20 cellular contexts compared by ENCODE assay signal in the genomic region with DNA sequence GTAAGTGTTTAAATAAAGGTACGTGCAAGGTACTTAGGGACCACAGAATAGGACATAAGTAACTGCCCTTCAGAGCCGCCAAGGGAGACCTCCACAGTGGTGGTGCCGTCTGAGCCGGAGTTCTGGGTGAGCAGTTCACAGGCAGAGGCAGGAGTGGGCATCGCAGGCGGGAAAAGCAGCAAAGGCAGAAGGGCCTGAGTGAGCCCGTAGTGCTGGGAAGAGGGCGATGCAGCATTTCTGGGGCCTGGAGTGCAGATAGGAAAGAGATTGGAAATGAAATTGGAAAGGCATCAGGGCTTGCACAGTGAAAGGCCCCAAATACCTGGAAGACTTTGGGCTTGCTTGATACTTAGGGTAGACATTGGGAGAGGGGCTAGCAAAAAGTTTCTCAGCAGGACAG. TPM values are rescaled to one million over a fixed set of nuclear protein-coding genes. Genes with fewer than 3 reads are reported as not detected.
DNase-seq lines count a peak whose midpoint lies in the region; ATAC-seq and TF ChIP-seq lines count a peak whose summit lies in the region.
"Had no signal": no experiment of that assay in that cellular context is flagged by ENCODE, and none has a peak within 500 bp of the region (broad histone marks: within the 10 kb centered on the region; RNA-seq: fewer than 3 reads in every experiment).

No MANE protein-coding gene starts in this region.

- H3K4me1 Mint-ChIP-seq in MCF 10A (ENCODE audit: insufficient read depth, unreplicated experiment) = peaks cover 42% of the 10 kb centered on the region
- peaks cover 88% of the 10 kb centered on the region for H3K4me1 Mint-ChIP-seq in activated CD8-positive, alpha-beta T cell treated with anti-CD3 and anti-CD28 coated beads for 36 hours (ENCODE audit: low read depth)
- H3K4me1 Mint-ChIP-seq in endodermal cell = no peaks in the 10 kb centered on the region
- H3K4me1 Mint-ChIP-seq in stimulated activated naive B cell treated with anti-CD40 and anti-IgM and Interleukin-4, amounts not matched to agents 10 μg/mL and 1 μg/mL and 100 μg/mL, for 72 hours = peaks cover 28 to 41% of the 10 kb centered on the region in 2 donors

- CTCF ChIA-PET in MCF 10A (lab: Yijun Ruan, JAX) = interaction anchor here (0.6 to 3.3 kb wide), 2 partner anchors 11 to 22 kb away, joined by 3 to 15 read pairs; no protein-coding TSS in a partner anchor
- CTCF ChIA-PET in activated CD8-positive, alpha-beta T cell treated with anti-CD3 and anti-CD28 coated beads for 36 hours (lab: Charles Lee) = interaction anchor here (12.7 to 29.8 kb wide), 2 partner anchors 8 to 24 kb away, joined by 124 to 913 read pairs; a partner anchor contains a TSS

- peak overlapping the region; percentile 79 for H3K27ac Mint-ChIP-seq in MCF 10A (ENCODE audit: low read depth, unreplicated experiment)
- peak overlapping the region; percentile 92 for H3K27ac Mint-ChIP-seq in activated CD8-positive, alpha-beta T cell treated with anti-CD3 and anti-CD28 coated beads for 36 hours
- peak overlapping the region; percentile 56 for H3K27ac Mint-ChIP-seq in endodermal cell
- peak overlapping the region; percentile 4 for H3K27ac Mint-ChIP-seq in stimulated activated naive B cell treated with anti-CD40 and anti-IgM and Interleukin-4, amounts not matched to agents 10 μg/mL and 1 μg/mL and 100 μg/mL, for 72 hours

- H3K9me3 ChIP-seq in breast epithelium = no peaks in the 10 kb centered on the region
- no peaks in the 10 kb centered on the region for H3K9me3 ChIP-seq in endodermal cell (ENCODE audit: control insufficient read depth, low read length)
- H3K9me3 ChIP-seq: thoracic aorta had no signal

- intact Hi-C loops in MCF 10A (cut with micrococcal nuclease) = no loop called here
- intact Hi-C loops in breast epithelium (cut with DNase I; ENCODE audit: low total_unique reads) = no loop called here
- intact Hi-C loops in activated CD8-positive, alpha-beta T cell treated with anti-CD3 and anti-CD28 coated beads for 36 hours (cut with micrococcal nuclease) = no loop called here

- H3K9me3 Mint-ChIP-seq in MCF 10A (ENCODE audit: unreplicated experiment) = no peaks in the 10 kb centered on the region
- no peaks in the 10 kb centered on the region for H3K9me3 Mint-ChIP-seq in activated CD8-positive, alpha-beta T cell treated with anti-CD3 and anti-CD28 coated beads for 36 hours
- H3K9me3 Mint-ChIP-seq in endodermal cell = no peaks in the 10 kb centered on the region
- H3K9me3 Mint-ChIP-seq in stimulated activated naive B cell treated with anti-CD40 and anti-IgM and Interleukin-4, amounts not matched to agents 10 μg/mL and 1 μg/mL and 100 μg/mL, for 72 hours = no peaks in the 10 kb centered on the region
- H3K9me3 Mint-ChIP-seq: nephron had no signal

- POLR2A ChIA-PET in MCF 10A (lab: Yijun Ruan, JAX) = interaction anchor here (0.6 to 3.3 kb wide), 2 partner anchors 13 to 86 kb away, joined by 3 to 24 read pairs; no protein-coding TSS in a partner anchor
- POLR2A ChIA-PET in activated CD8-positive, alpha-beta T cell treated with anti-CD3 and anti-CD28 coated beads for 36 hours (lab: Charles Lee) = interaction anchor here (1.4 to 27.2 kb wide), 2 partner anchors 10 to 23 kb away, joined by 4 to 840 read pairs; a partner anchor contains a TSS

- H3K4me3 ChIP-seq in breast epithelium (no peak overlapping the region), endodermal cell (ENCODE audit: low read length) (no peak overlapping the region)
- H3K4me3 ChIP-seq: skin epidermis, thoracic aorta had no signal

- H3K27me3 Mint-ChIP-seq in MCF 10A (ENCODE audit: insufficient read depth, unreplicated experiment) (no peaks in the 10 kb centered on the region), endodermal cell (ENCODE audit: insufficient read depth) (no peaks in the 10 kb centered on the region)
- no peaks in the 10 kb centered on the region for H3K27me3 Mint-ChIP-seq in activated CD8-positive, alpha-beta T cell treated with anti-CD3 and anti-CD28 coated beads for 36 hours
- no peaks in the 10 kb centered on the region for H3K27me3 Mint-ChIP-seq in stimulated activated naive B cell treated with anti-CD40 and anti-IgM and Interleukin-4, amounts not matched to agents 10 μg/mL and 1 μg/mL and 100 μg/mL, for 72 hours

- BruUV-seq in MCF 10A (replicated peaks; lab: Mats Ljungman, UMichigan) = no TSS peak

- ATAC-seq in activated CD8-positive, alpha-beta T cell treated with anti-CD3 and anti-CD28 coated beads for 36 hours = no peak
- ATAC-seq in stimulated activated naive B cell treated with anti-CD40 and anti-IgM and Interleukin-4, amounts not matched to agents 10 μg/mL and 1 μg/mL and 100 μg/mL, for 72 hours (replicated peaks) = no peak
- ATAC-seq in GM18873 (IDR thresholded peaks at IDR 0.05; ENCODE audit: low FRiP score, unreplicated experiment) = no peak
- ATAC-seq in HG02981 (IDR thresholded peaks at IDR 0.05; ENCODE audit: unreplicated experiment) = no peak

- DNase-seq in MCF 10A (ENCODE audit: unreplicated experiment) = no peak
- DNase-seq in breast epithelium (ENCODE audit: low spot score in 2 of 2) = no peak
- DNase-seq in activated CD8-positive, alpha-beta T cell treated with anti-CD3 and anti-CD28 coated beads for 36 hours = no peak
- no peak for DNase-seq in endodermal cell
- no peak for DNase-seq in stimulated activated naive B cell treated with anti-CD40 and anti-IgM and Interleukin-4, amounts not matched to agents 10 μg/mL and 1 μg/mL and 100 μg/mL, for 72 hours
- DNase-seq in AG08396 (ENCODE audit: low spot score) = no peak
- DNase-seq: amygdala; caudate nucleus; GDM1; KG1; mammary epithelial cell; NCI-H2029; NCI-H446; stimulated activated CD4-positive, alpha-beta T cell treated with anti-CD3 and anti-CD28 coated beads, Interleukin-4, amount 100 ng/mL, for 24 hours had no signal

- H3K27me3 ChIP-seq in breast epithelium = no peaks in the 10 kb centered on the region
- H3K27me3 ChIP-seq in endodermal cell (ENCODE audit: control insufficient read depth, insufficient read depth, low read length, poor library complexity, severe bottlenecking) = no peaks in the 10 kb centered on the region

- no peak for TF ChIP-seq CTCF in MCF 10A (IDR thresholded peaks at IDR 0.05; ENCODE audit: unreplicated experiment)
- TF ChIP-seq CTCF in breast epithelium (IDR thresholded peaks at IDR 0.05) = no peak
- TF ChIP-seq CTCF in activated CD8-positive, alpha-beta T cell treated with anti-CD3 and anti-CD28 coated beads for 36 hours (IDR thresholded peaks at IDR 0.05) = no peak
- no peak for TF ChIP-seq CTCF in endodermal cell (conservative IDR thresholded peaks at IDR 0.05)

- H3K4me1 ChIP-seq in breast epithelium (peaks cover 0 to 14% of the 10 kb centered on the region in 2 donors), endodermal cell (ENCODE audit: control insufficient read depth, insufficient read depth, low read length) (no peaks in the 10 kb centered on the region)

- H3K36me3 ChIP-seq in breast epithelium = no peaks in the 10 kb centered on the region
- H3K36me3 ChIP-seq in endodermal cell (ENCODE audit: control insufficient read depth, insufficient read depth, low read length) = peaks cover 6% of the 10 kb centered on the region

- H3K4me3 Mint-ChIP-seq in MCF 10A (ENCODE audit: unreplicated experiment) (no peak overlapping the region), endodermal cell (no peak overlapping the region)
- no peak overlapping the region for H3K4me3 Mint-ChIP-seq in activated CD8-positive, alpha-beta T cell treated with anti-CD3 and anti-CD28 coated beads for 36 hours
- H3K4me3 Mint-ChIP-seq in stimulated activated naive B cell treated with anti-CD40 and anti-IgM and Interleukin-4, amounts not matched to agents 10 μg/mL and 1 μg/mL and 100 μg/mL, for 72 hours = no peak overlapping the region
- H3K4me3 Mint-ChIP-seq: nephron had no signal

- WGBS in endodermal cell (ENCODE audit: insufficient coverage in 1 of 2, insufficient read length in 1 of 2), 2 experiments = 96 to 97% methylated on average over 6 to 8 of the region's 8 CpGs

- peaks cover 9% of the 10 kb centered on the region for H3K36me3 Mint-ChIP-seq in MCF 10A (ENCODE audit: insufficient read depth, unreplicated experiment)
- peaks cover 80% of the 10 kb centered on the region for H3K36me3 Mint-ChIP-seq in activated CD8-positive, alpha-beta T cell treated with anti-CD3 and anti-CD28 coated beads for 36 hours (ENCODE audit: low read depth)
- no peaks in the 10 kb centered on the region for H3K36me3 Mint-ChIP-seq in endodermal cell (ENCODE audit: low read depth)
- H3K36me3 Mint-ChIP-seq in stimulated activated naive B cell treated with anti-CD40 and anti-IgM and Interleukin-4, amounts not matched to agents 10 μg/mL and 1 μg/mL and 100 μg/mL, for 72 hours = peaks cover 48 to 65% of the 10 kb centered on the region in 2 donors

- H3K27ac ChIP-seq in breast epithelium = peak overlapping the region in 1 of 2 donors; percentile 17
- no peak overlapping the region for H3K27ac ChIP-seq in endodermal cell (ENCODE audit: low read depth, low read length)
- H3K27ac ChIP-seq: skin epidermis, thoracic aorta, VCaP had no signal

- no peak overlapping the region for H3K9ac ChIP-seq in endodermal cell (ENCODE audit: extremely low read depth, low read length, poor library complexity, severe bottlenecking)

- no peak for TF ChIP-seq POLR2A in breast epithelium (IDR thresholded peaks at IDR 0.05)

RNA-seq across cellular contexts. Expression of a gene that starts 32.9 kb away (rescaled TPM):
- 52.5 and 55.4 TPM in 2 replicates for total RNA-seq in MCF 10A (2022)
- total RNA-seq in breast epithelium = 100 to 1,000 TPM in 2 of 3 donors, 10 to 100 TPM in 1; 50.7 to 116 (median 107) TPM
- 100 to 1,000 TPM; 340 to 351 TPM for total RNA-seq in activated CD8-positive, alpha-beta T cell treated with anti-CD3 and anti-CD28 coated beads for 36 hours
- 10 to 100 TPM; 61.1 to 71.3 TPM for total RNA-seq in endodermal cell
- 234 TPM for polyA plus RNA-seq in endodermal cell (2013, experiment 1 of 2)
- 188 TPM for polyA plus RNA-seq in endodermal cell (2013, experiment 2 of 2)

Comparison
In these comparisons a context has a peak if more than half of its experiments do, and no peak if none do; other contexts are left out.
1. H3K27ac Mint-ChIP-seq: peak in every context shown above with its lines; median percentile 92 in activated CD8-positive, alpha-beta T cell treated with anti-CD3 and anti-CD28 coated beads for 36 hours; 79 in MCF 10A; 56 in endodermal cell; 4 in stimulated activated naive B cell treated with anti-CD40 and anti-IgM and Interleukin-4, amounts not matched to agents 10 μg/mL and 1 μg/mL and 100 μg/mL, for 72 hours.